18 cellular contexts compared by ENCODE assay signal in the genomic region with DNA sequence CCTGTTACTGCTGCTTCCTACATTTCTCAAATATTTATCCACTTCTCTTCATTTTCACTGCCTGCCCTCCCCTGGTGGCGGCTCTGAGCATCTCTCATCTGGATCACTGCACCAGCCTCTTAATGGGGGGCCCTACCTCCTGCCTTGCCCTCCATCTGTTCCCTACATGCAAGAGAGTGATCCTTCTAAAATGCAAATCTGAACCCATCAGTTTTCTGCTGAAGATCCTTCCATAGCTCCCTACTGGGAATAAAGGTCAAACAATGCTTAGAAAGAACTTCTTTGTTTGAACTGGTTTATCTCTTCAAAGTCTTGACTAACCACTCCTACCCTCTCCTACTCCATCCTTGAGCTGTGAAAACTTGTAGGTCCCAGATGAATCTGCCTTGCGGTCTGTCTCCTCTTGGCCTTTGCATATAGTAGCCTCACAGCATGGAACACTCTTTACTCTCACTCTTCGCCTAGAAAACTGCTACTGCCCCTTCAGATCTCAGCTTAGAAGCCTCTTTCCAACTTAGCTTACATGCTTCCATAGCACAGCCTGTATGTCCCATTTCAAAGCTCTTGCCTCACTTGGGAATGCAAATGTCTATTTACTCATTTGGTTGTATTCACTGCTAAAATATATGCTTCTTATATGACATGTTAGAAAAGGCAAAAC.
DNase-seq lines count a peak whose midpoint lies in the region; ATAC-seq and TF ChIP-seq lines count a peak whose summit lies in the region.
"Had no signal": no experiment of that assay in that cellular context is flagged by ENCODE, and none has a peak within 500 bp of the region (broad histone marks: within the 10 kb centered on the region; RNA-seq: fewer than 3 reads in every experiment).

No MANE protein-coding gene starts in this region.

- peak; percentile 31 for TF ChIP-seq CTCF in brain microvascular endothelial cell (IDR thresholded peaks at IDR 0.05; ENCODE audit: low read depth, low read length, missing control alignments)

- no peaks in the 10 kb centered on the region for H3K36me3 Mint-ChIP-seq in activated T-helper 17 cell treated with anti-CD3 and anti-CD28 coated beads, Interleukin-2, amount 50 U/mL, for 72 hours (ENCODE audit: low read depth)
- H3K36me3 Mint-ChIP-seq: naive thymus-derived CD4-positive, alpha-beta T cell; stimulated activated effector memory CD8-positive, alpha-beta T cell treated with anti-CD3 and anti-CD28 coated beads, Interleukin-12 subunit alpha, Interleukin-12 subunit beta, amount 100 ng/mL, for 72 hours had no signal

- 10% methylated on average over 3 of the region's 3 CpGs for WGBS in HUES64

- H3K9ac ChIP-seq in HUES64 (ENCODE audit: low read depth, low read length), result no peak overlapping the region
- H3K9ac ChIP-seq: BLaER1 had no signal

- peak overlapping the region; percentile 47; the same call in 1 of the 2 replicates for H3K27ac ChIP-seq in HUES64 (ENCODE audit: low read depth, low read length)
- no peak overlapping the region for H3K27ac ChIP-seq in brain microvascular endothelial cell
- H3K27ac ChIP-seq: BLaER1, gastrocnemius medialis, right atrium auricular region had no signal

- no peaks in the 10 kb centered on the region for H3K4me1 Mint-ChIP-seq in activated T-helper 17 cell treated with anti-CD3 and anti-CD28 coated beads, Interleukin-2, amount 50 U/mL, for 72 hours
- H3K4me1 Mint-ChIP-seq: activated CD4-positive, alpha-beta T cell treated with anti-CD3 and anti-CD28 coated beads, Interleukin-2, amount 10 ng/mL, durations not matched to agents 7 days and 5 days; naive thymus-derived CD4-positive, alpha-beta T cell; stimulated activated effector memory CD8-positive, alpha-beta T cell treated with anti-CD3 and anti-CD28 coated beads, Interleukin-12 subunit alpha, Interleukin-12 subunit beta, amount 100 ng/mL, for 72 hours had no signal

- H3K36me3 ChIP-seq in HUES64 (ENCODE audit: insufficient read depth, low read length), result no peaks in the 10 kb centered on the region
- no peaks in the 10 kb centered on the region for H3K36me3 ChIP-seq in brain microvascular endothelial cell (replicated peaks)
- H3K36me3 ChIP-seq: BLaER1, gastrocnemius medialis, right atrium auricular region had no signal

- in situ Hi-C loops in brain microvascular endothelial cell (cut with HindIII; ENCODE audit: low pct_ligation_motif_present, low sequenced_read_pairs), result no loop called here

- H3K4me3 Mint-ChIP-seq in activated T-helper 17 cell treated with anti-CD3 and anti-CD28 coated beads, Interleukin-2, amount 50 U/mL, for 72 hours, result no peak overlapping the region
- H3K4me3 Mint-ChIP-seq: activated CD4-positive, alpha-beta T cell treated with anti-CD3 and anti-CD28 coated beads, Interleukin-2, amount 10 ng/mL, durations not matched to agents 7 days and 5 days; naive thymus-derived CD4-positive, alpha-beta T cell; stimulated activated effector memory CD8-positive, alpha-beta T cell treated with anti-CD3 and anti-CD28 coated beads, Interleukin-12 subunit alpha, Interleukin-12 subunit beta, amount 100 ng/mL, for 72 hours had no signal

- H3K27ac Mint-ChIP-seq in activated T-helper 17 cell treated with anti-CD3 and anti-CD28 coated beads, Interleukin-2, amount 50 U/mL, for 72 hours, result no peak overlapping the region
- H3K27ac Mint-ChIP-seq: activated CD4-positive, alpha-beta T cell treated with anti-CD3 and anti-CD28 coated beads, Interleukin-2, amount 10 ng/mL, durations not matched to agents 7 days and 5 days; naive thymus-derived CD4-positive, alpha-beta T cell; stimulated activated effector memory CD8-positive, alpha-beta T cell treated with anti-CD3 and anti-CD28 coated beads, Interleukin-12 subunit alpha, Interleukin-12 subunit beta, amount 100 ng/mL, for 72 hours had no signal

- ATAC-seq in activated T-helper 17 cell treated with anti-CD3 and anti-CD28 coated beads, Interleukin-2, amount 50 U/mL, for 72 hours (replicated peaks), result no peak
- ATAC-seq in left colon (no peak), GM19452 (IDR thresholded peaks at IDR 0.05; ENCODE audit: unreplicated experiment) (no peak)
- ATAC-seq: gastrocnemius medialis; naive thymus-derived CD4-positive, alpha-beta T cell; Right ventricle myocardium inferior; stimulated activated effector memory CD8-positive, alpha-beta T cell treated with anti-CD3 and anti-CD28 coated beads, Interleukin-12 subunit alpha, Interleukin-12 subunit beta, amount 100 ng/mL, for 72 hours had no signal

- no peaks in the 10 kb centered on the region for H3K9me3 Mint-ChIP-seq in activated T-helper 17 cell treated with anti-CD3 and anti-CD28 coated beads, Interleukin-2, amount 50 U/mL, for 72 hours
- H3K9me3 Mint-ChIP-seq: activated CD4-positive, alpha-beta T cell treated with anti-CD3 and anti-CD28 coated beads, Interleukin-2, amount 10 ng/mL, durations not matched to agents 7 days and 5 days; stimulated activated effector memory CD8-positive, alpha-beta T cell treated with anti-CD3 and anti-CD28 coated beads, Interleukin-12 subunit alpha, Interleukin-12 subunit beta, amount 100 ng/mL, for 72 hours had no signal

- H3K27me3 ChIP-seq in HUES64 (ENCODE audit: insufficient read depth, low read length) (no peaks in the 10 kb centered on the region), brain microvascular endothelial cell (replicated peaks) (no peaks in the 10 kb centered on the region)
- H3K27me3 ChIP-seq: BLaER1, gastrocnemius medialis, right atrium auricular region had no signal

- DNase-seq in ELF-1 (ENCODE audit: low read depth, low spot score) (peak; percentile 54), brain microvascular endothelial cell (no peak), iPS-NIHi11 (ENCODE audit: low spot score) (peak; percentile 53), GF-D8 (lab: John Stamatoyannopoulos, UW) (no peak), left colon (no peak)
- DNase-seq: activated CD4-positive, alpha-beta T cell treated with anti-CD3 and anti-CD28 coated beads, Interleukin-2, amount 10 ng/mL, durations not matched to agents 7 days and 5 days; aorta; gastrocnemius medialis; naive thymus-derived CD4-positive, alpha-beta T cell; NCI-H446; stimulated activated CD4-positive, alpha-beta T cell treated with anti-CD3 and anti-CD28 coated beads, Interleukin-4, amount 100 ng/mL, for 1 hour had no signal

- H3K4me3 ChIP-seq in HUES64 (ENCODE audit: low read length), result no peak overlapping the region
- no peak overlapping the region for H3K4me3 ChIP-seq in brain microvascular endothelial cell (ENCODE audit: low read depth, low read length)
- H3K4me3 ChIP-seq: BLaER1, gastrocnemius medialis, right atrium auricular region had no signal

- peaks cover 8% of the 10 kb centered on the region; the same call in 1 of the 2 replicates for H3K9me3 ChIP-seq in HUES64 (ENCODE audit: insufficient read depth, low read depth, low read length)
- H3K9me3 ChIP-seq: gastrocnemius medialis, right atrium auricular region had no signal

- intact Hi-C loops in left colon (cut with DNase I, micrococcal nuclease), result no loop called here

- peaks cover 15% of the 10 kb centered on the region for H3K27me3 Mint-ChIP-seq in activated T-helper 17 cell treated with anti-CD3 and anti-CD28 coated beads, Interleukin-2, amount 50 U/mL, for 72 hours

- peaks cover 32% of the 10 kb centered on the region for H3K4me1 ChIP-seq in HUES64 (ENCODE audit: insufficient read depth, low read length)
- H3K4me1 ChIP-seq: gastrocnemius medialis, right atrium auricular region had no signal

Comparison
In these comparisons a context has a peak if more than half of its experiments do, and no peak if none do; other contexts are left out.
1. DNase-seq: peak in ELF-1 (single experiment) and iPS-NIHi11 (single experiment); none in brain microvascular endothelial cell (single experiment), GF-D8 (single experiment) and left colon (0 of 2).